In genomic region chr14:53964249-53964648, GRCh38 we compare ENCODE assay signal across 19 cellular contexts. TPM values are rescaled to one million over a fixed set of nuclear protein-coding genes. Genes with fewer than 3 reads are reported as not detected.
A peak's percentile ranks its signal among the peaks of the same experiment; 100 is the strongest.
DNase-seq lines count a peak whose midpoint lies in the region; ATAC-seq, FAIRE-seq and TF ChIP-seq lines count a peak whose summit lies in the region.
"Had no signal": no experiment of that assay in that cellular context is flagged by ENCODE, and none has a peak within 500 bp of the region (broad histone marks: within the 10 kb centered on the region; RNA-seq: fewer than 3 reads in every experiment).

No MANE protein-coding gene starts in this region.

- no peak overlapping the region for H2BK5ac ChIP-seq in IMR-90 (ENCODE audit: low read depth, low read length, poor library complexity, severe bottlenecking)

- no peaks in the 10 kb centered on the region for H3K79me2 ChIP-seq in endothelial cell of umbilical vein (ENCODE audit: control insufficient read depth, insufficient read depth, low read length)

- H3K4me2 ChIP-seq in IMR-90 (ENCODE audit: low read depth, low read length) (no peak overlapping the region), endothelial cell of umbilical vein (ENCODE audit: insufficient read depth, low read length) (no peak overlapping the region)

- H3K27ac ChIP-seq in IMR-90 (ENCODE audit: insufficient read depth, low read length) = no peak overlapping the region
- no peak overlapping the region for H3K27ac ChIP-seq in endothelial cell of umbilical vein (ENCODE audit: insufficient read depth, low read depth, low read length)
- no peak overlapping the region for H3K27ac ChIP-seq in CD4-positive, alpha-beta memory T cell (ENCODE audit: low read depth, low read length)
- H3K27ac ChIP-seq in SJCRH30 = no peak overlapping the region
- H3K27ac ChIP-seq: stomach, uterus had no signal

- H2BK120ac ChIP-seq in IMR-90 (ENCODE audit: low read depth, low read length) = no peak overlapping the region

- H3K36me3 Mint-ChIP-seq in mesothelial cell of epicardium = no peaks in the 10 kb centered on the region
- H3K36me3 Mint-ChIP-seq in CD4-positive, alpha-beta memory T cell = no peaks in the 10 kb centered on the region
- no peaks in the 10 kb centered on the region for H3K36me3 Mint-ChIP-seq in activated CD8-positive, alpha-beta memory T cell treated with anti-CD3 and anti-CD28 coated beads, Interleukin-2, amount 10 ng/mL, durations not matched to agents 7 days and 5 days
- H3K36me3 Mint-ChIP-seq: natural killer cell treated with Interleukin-12 subunit alpha and Interleukin-12 subunit beta and Interleukin-15 and Interleukin-18, amount 100 ng/mL, for 72 hours had no signal

- H3K14ac ChIP-seq in IMR-90 (replicated peaks; ENCODE audit: low read depth, low read length) = no peak overlapping the region

- no CpG with 5 or more reads among the region's 4 CpGs for WGBS in IMR-90 (ENCODE audit: extremely low coverage in 2 of 2, insufficient read length in 1 of 2), 2 experiments

- H2AK9ac ChIP-seq in IMR-90 (replicated peaks; ENCODE audit: low read depth, low read length, poor library complexity) = no peak overlapping the region

- H3K56ac ChIP-seq in IMR-90 (ENCODE audit: extremely low read depth, insufficient read depth, low read length) = no peak overlapping the region

- CTCF ChIA-PET in IMR-90 (lab: Yijun Ruan, JAX) = interaction anchor here (1.0 to 1.2 kb wide), 2 partner anchors 424 to 639 kb away, joined by 3 read pairs; no protein-coding TSS in a partner anchor
- CTCF ChIA-PET in endothelial cell of umbilical vein (lab: Charles Lee) = interaction anchor here (1.0 to 3.4 kb wide), 10 partner anchors 10 to 384 kb away, joined by 3 to 32 read pairs (median 10); no protein-coding TSS in a partner anchor
- CTCF ChIA-PET in CD4-positive, alpha-beta memory T cell (lab: Charles Lee; ENCODE audit: partially characterized antibody) = interaction anchor here (1.4 kb wide), 1 partner anchor 10 kb away, joined by 3 read pairs; no protein-coding TSS in a partner anchor
- CTCF ChIA-PET in activated CD8-positive, alpha-beta memory T cell treated with anti-CD3 and anti-CD28 coated beads, Interleukin-2, amount 10 ng/mL, durations not matched to agents 7 days and 5 days (lab: Charles Lee) = no interaction called here

- H3K4me3 ChIP-seq in IMR-90 (ENCODE audit: insufficient read depth, low read depth, low read length) (no peak overlapping the region), endothelial cell of umbilical vein (replicated peaks in 1 of 3; ENCODE audit: insufficient read depth in 1 of 3, low read depth in 1 of 3, low read length in 3 of 3) (no peak overlapping the region), SJCRH30 (no peak overlapping the region)
- no peak overlapping the region for H3K4me3 ChIP-seq in CD4-positive, alpha-beta memory T cell (ENCODE audit: low read length in 2 of 2)

- in situ Hi-C loops in IMR-90 (cut with MboI; ENCODE audit: low sequenced_read_pairs) = no loop called here

- no peak overlapping the region for H2BK20ac ChIP-seq in IMR-90 (ENCODE audit: low read depth, low read length)

- H3K27me3 ChIP-seq in IMR-90 (ENCODE audit: control insufficient read depth, insufficient read depth, low read length) = peaks cover 36% of the 10 kb centered on the region
- H3K27me3 ChIP-seq in endothelial cell of umbilical vein (ENCODE audit: control insufficient read depth in 2 of 2, insufficient read depth in 2 of 2, low read length in 2 of 2) = peaks cover 0 to 3% of the 10 kb centered on the region in 2 experiments
- H3K27me3 ChIP-seq in CD4-positive, alpha-beta memory T cell (ENCODE audit: insufficient read depth, low read length) = peaks cover 6% of the 10 kb centered on the region
- no peaks in the 10 kb centered on the region for H3K27me3 ChIP-seq in SJCRH30
- H3K27me3 ChIP-seq: uterus had no signal

- no peaks in the 10 kb centered on the region for H3K36me3 ChIP-seq in IMR-90 (ENCODE audit: control insufficient read depth, insufficient read depth, low read length)
- no peaks in the 10 kb centered on the region for H3K36me3 ChIP-seq in endothelial cell of umbilical vein (ENCODE audit: control insufficient read depth in 2 of 2, extremely low read depth in 1 of 2, insufficient read depth in 2 of 2, low read length in 2 of 2)
- H3K36me3 ChIP-seq in CD4-positive, alpha-beta memory T cell (ENCODE audit: insufficient read depth, low read length) = no peaks in the 10 kb centered on the region
- no peaks in the 10 kb centered on the region for H3K36me3 ChIP-seq in SJCRH30
- H3K36me3 ChIP-seq: stomach, uterus had no signal

- H3K23ac ChIP-seq in IMR-90 (ENCODE audit: low read depth, low read length) = no peak overlapping the region

- H3K4me3 Mint-ChIP-seq in mesothelial cell of epicardium = peak overlapping the region; percentile 74
- no peak overlapping the region for H3K4me3 Mint-ChIP-seq in CD4-positive, alpha-beta memory T cell
- H3K4me3 Mint-ChIP-seq in activated CD8-positive, alpha-beta memory T cell treated with anti-CD3 and anti-CD28 coated beads, Interleukin-2, amount 10 ng/mL, durations not matched to agents 7 days and 5 days = no peak overlapping the region
- H3K4me3 Mint-ChIP-seq: natural killer cell treated with Interleukin-12 subunit alpha and Interleukin-12 subunit beta and Interleukin-15 and Interleukin-18, amount 100 ng/mL, for 72 hours had no signal

- H2AFZ ChIP-seq in IMR-90 (replicated peaks; ENCODE audit: low read length, poor library complexity) = no peak overlapping the region
- H2AFZ ChIP-seq in endothelial cell of umbilical vein (ENCODE audit: low read depth, low read length) = no peak overlapping the region

- no peaks in the 10 kb centered on the region for H3K9me1 ChIP-seq in IMR-90 (ENCODE audit: insufficient read depth, low read length)
- no peaks in the 10 kb centered on the region for H3K9me1 ChIP-seq in endothelial cell of umbilical vein (replicated peaks; ENCODE audit: control insufficient read depth, extremely low read depth, insufficient read depth, low read length)

- ATAC-seq in IMR-90 (ENCODE audit: low read depth) = peak; percentile 61
- no peak for ATAC-seq in activated CD8-positive, alpha-beta memory T cell treated with anti-CD3 and anti-CD28 coated beads, Interleukin-2, amount 10 ng/mL, durations not matched to agents 7 days and 5 days
- ATAC-seq: natural killer cell treated with Interleukin-12 subunit alpha and Interleukin-12 subunit beta and Interleukin-15 and Interleukin-18, amount 100 ng/mL, for 72 hours had no signal

- peaks cover 30% of the 10 kb centered on the region for H3K27me3 Mint-ChIP-seq in mesothelial cell of epicardium (ENCODE audit: low read depth)
- peaks cover 18 to 23% of the 10 kb centered on the region in 2 donors for H3K27me3 Mint-ChIP-seq in CD4-positive, alpha-beta memory T cell
- peaks cover 52% of the 10 kb centered on the region for H3K27me3 Mint-ChIP-seq in activated CD8-positive, alpha-beta memory T cell treated with anti-CD3 and anti-CD28 coated beads, Interleukin-2, amount 10 ng/mL, durations not matched to agents 7 days and 5 days

- no peak overlapping the region for H4K91ac ChIP-seq in IMR-90 (ENCODE audit: insufficient read depth, low read depth, low read length)

- peaks cover 13% of the 10 kb centered on the region for H3K4me1 Mint-ChIP-seq in mesothelial cell of epicardium
- peaks cover 0 to 12% (median 7%) of the 10 kb centered on the region in 4 donors for H3K4me1 Mint-ChIP-seq in CD4-positive, alpha-beta memory T cell
- peaks cover 11% of the 10 kb centered on the region for H3K4me1 Mint-ChIP-seq in activated CD8-positive, alpha-beta memory T cell treated with anti-CD3 and anti-CD28 coated beads, Interleukin-2, amount 10 ng/mL, durations not matched to agents 7 days and 5 days

- H4K5ac ChIP-seq in IMR-90 (ENCODE audit: low read depth, low read length) = no peak overlapping the region

- TF ChIP-seq RAD21 in IMR-90 (IDR thresholded peaks at IDR 0.05; ENCODE audit: low read length) = no peak

- dilution Hi-C loops in IMR-90 (cut with HindIII; ENCODE audit: low sequenced_read_pairs, unreplicated experiment) = no loop called here
- dilution Hi-C loops in endothelial cell of umbilical vein (cut with MboI; ENCODE audit: extremely low pct_ligation_motif_present, low sequenced_read_pairs) = no loop called here

- FAIRE-seq in endothelial cell of umbilical vein (lab: Jason Lieb, UNC) = no peak
- FAIRE-seq: colon, frontal cortex had no signal

- no peak overlapping the region for H2AK5ac ChIP-seq in IMR-90 (ENCODE audit: low read depth, low read length)

- no peaks in the 10 kb centered on the region for H3K79me1 ChIP-seq in IMR-90 (ENCODE audit: low read depth in 1 of 2, low read length in 2 of 2)

- TF ChIP-seq POLR2A in IMR-90 (IDR thresholded peaks at IDR 0.05; ENCODE audit: low read depth, low read length) (no peak), endothelial cell of umbilical vein (IDR thresholded peaks at IDR 0.05; ENCODE audit: low read depth, low read length) (no peak)

- no peak for TF ChIP-seq CTCF in IMR-90 (conservative IDR thresholded peaks at IDR 0.05; ENCODE audit: low read depth, low read length)
- no peak for TF ChIP-seq CTCF in endothelial cell of umbilical vein (IDR thresholded peaks at IDR 0.05; ENCODE audit: extremely low read depth in 1 of 2, insufficient read depth in 1 of 2, low read depth in 1 of 2, low read length in 2 of 2)
- no peak for TF ChIP-seq CTCF in mesothelial cell of epicardium (IDR thresholded peaks at IDR 0.05; ENCODE audit: unreplicated experiment)

- no peak overlapping the region for H4K8ac ChIP-seq in IMR-90 (ENCODE audit: low read depth in 2 of 2, low read length in 2 of 2)

- no peaks in the 10 kb centered on the region; the same call in 1 of the 2 replicates for H3K4me1 ChIP-seq in IMR-90 (ENCODE audit: control insufficient read depth, insufficient read depth, low read length)
- H3K4me1 ChIP-seq in endothelial cell of umbilical vein (ENCODE audit: control insufficient read depth, extremely low read depth, insufficient read depth, low read length) = peaks cover 4% of the 10 kb centered on the region
- no peaks in the 10 kb centered on the region for H3K4me1 ChIP-seq in CD4-positive, alpha-beta memory T cell (ENCODE audit: insufficient read depth, low read length)
- H3K4me1 ChIP-seq in SJCRH30 = no peaks in the 10 kb centered on the region
- H3K4me1 ChIP-seq: uterus had no signal

- BruUV-seq in IMR-90 (replicated peaks; lab: Mats Ljungman, UMichigan) (no TSS peak), endothelial cell of umbilical vein (replicated peaks; lab: Mats Ljungman, UMichigan) (no TSS peak)

- DNase-seq in Daoy (ENCODE audit: low read depth) (peak; percentile 50), IMR-90 (peak; percentile 47), endothelial cell of umbilical vein (ENCODE audit: low read depth, low spot score) (peak; percentile 53), mesothelial cell of epicardium (ENCODE audit: low spot score in 2 of 2, unreplicated experiment in 2 of 2) (no peak), SJCRH30 (no peak), NCI-H2196 (lab: John Stamatoyannopoulos, UW; ENCODE audit: unreplicated experiment) (no peak)
- DNase-seq in CD4-positive, alpha-beta memory T cell = no peak
- no peak for DNase-seq in activated CD8-positive, alpha-beta memory T cell treated with anti-CD3 and anti-CD28 coated beads, Interleukin-2, amount 10 ng/mL, durations not matched to agents 7 days and 5 days
- DNase-seq: activated effector memory CD4-positive, alpha-beta T cell treated with Interleukin-2 at 50 U/mL for 16 hours; amniotic stem cell; DMS 273 treated with DMSO at 0.1 percent for 48 hours; NCI-H2029; SK-N-SH had no signal

- no peak overlapping the region for H3K4ac ChIP-seq in IMR-90 (ENCODE audit: low read depth, low read length)

- H3K9me3 Mint-ChIP-seq in mesothelial cell of epicardium = peaks cover 6% of the 10 kb centered on the region
- H3K9me3 Mint-ChIP-seq in CD4-positive, alpha-beta memory T cell = peaks cover 0 to 4% (median 0%) of the 10 kb centered on the region in 8 donors
- no peaks in the 10 kb centered on the region for H3K9me3 Mint-ChIP-seq in activated CD8-positive, alpha-beta memory T cell treated with anti-CD3 and anti-CD28 coated beads, Interleukin-2, amount 10 ng/mL, durations not matched to agents 7 days and 5 days (ENCODE audit: low read depth)
- H3K9me3 Mint-ChIP-seq: natural killer cell treated with Interleukin-12 subunit alpha and Interleukin-12 subunit beta and Interleukin-15 and Interleukin-18, amount 100 ng/mL, for 72 hours had no signal

- intact Hi-C loops in IMR-90 (cut with micrococcal nuclease) = no loop called here
- intact Hi-C loops in endothelial cell of umbilical vein (cut with micrococcal nuclease) = no loop called here
- intact Hi-C loops in CD4-positive, alpha-beta memory T cell (cut with micrococcal nuclease) = no loop called here

- H3K27ac Mint-ChIP-seq in mesothelial cell of epicardium = no peak overlapping the region
- no peak overlapping the region for H3K27ac Mint-ChIP-seq in CD4-positive, alpha-beta memory T cell
- no peak overlapping the region for H3K27ac Mint-ChIP-seq in activated CD8-positive, alpha-beta memory T cell treated with anti-CD3 and anti-CD28 coated beads, Interleukin-2, amount 10 ng/mL, durations not matched to agents 7 days and 5 days
- H3K27ac Mint-ChIP-seq: natural killer cell treated with Interleukin-12 subunit alpha and Interleukin-12 subunit beta and Interleukin-15 and Interleukin-18, amount 100 ng/mL, for 72 hours had no signal

- POLR2A ChIA-PET in IMR-90 (lab: Charles Lee; ENCODE audit: unreplicated experiment) = no interaction called here
- POLR2A ChIA-PET in endothelial cell of umbilical vein (lab: Charles Lee) = interaction anchor here (0.6 kb wide), 1 partner anchor 125 kb away, joined by 3 read pairs; no protein-coding TSS in a partner anchor
- POLR2A ChIA-PET in CD4-positive, alpha-beta memory T cell (lab: Charles Lee; ENCODE audit: partially characterized antibody) = no interaction called here

- H4K20me1 ChIP-seq in IMR-90 (ENCODE audit: insufficient read depth, low read length) (no peaks in the 10 kb centered on the region), endothelial cell of umbilical vein (replicated peaks; ENCODE audit: control insufficient read depth, extremely low read depth, insufficient read depth, low read length) (no peaks in the 10 kb centered on the region)

- no peak overlapping the region for H3K9ac ChIP-seq in IMR-90 (ENCODE audit: low read depth, low read length)
- H3K9ac ChIP-seq in endothelial cell of umbilical vein (replicated peaks; ENCODE audit: extremely low read depth, insufficient read depth, low read length) = no peak overlapping the region
- H3K9ac ChIP-seq: SK-N-SH had no signal

- no peak overlapping the region for H3K18ac ChIP-seq in IMR-90 (ENCODE audit: low read depth, low read length)

- H2BK15ac ChIP-seq in IMR-90 (ENCODE audit: low read depth, low read length) = no peak overlapping the region

- no peaks in the 10 kb centered on the region for H3K9me3 ChIP-seq in IMR-90 (ENCODE audit: control insufficient read depth, insufficient read depth, low read length)
- no peaks in the 10 kb centered on the region for H3K9me3 ChIP-seq in endothelial cell of umbilical vein (replicated peaks; ENCODE audit: control insufficient read depth, insufficient read depth, low read length)
- H3K9me3 ChIP-seq in CD4-positive, alpha-beta memory T cell (ENCODE audit: control insufficient read depth in 1 of 2, low read length in 2 of 2) = no peaks in the 10 kb centered on the region
- no peaks in the 10 kb centered on the region; the same call in 1 of the 2 replicates for H3K9me3 ChIP-seq in SJCRH30 (replicated peaks)
- H3K9me3 ChIP-seq: SK-N-SH, stomach, uterus had no signal

RNA-seq across cellular contexts. Expression of gene BMP4, which starts 7.6 kb away (rescaled TPM):
- total RNA-seq in Daoy (2014; rRNA removed; shearing (Covaris generic)) = 8.0 and 9.5 TPM in 2 replicates
- 2.8 and 3.4 TPM in 2 replicates for total RNA-seq in IMR-90 (2012; rRNA removed)
- polyA plus RNA-seq in IMR-90 (2012; rRNA removed) = 3.6 and 4.2 TPM in 2 replicates
- polyA plus RNA-seq in IMR-90 (2012; cell fraction: cytosol; rRNA removed) = 2.7 and 4.8 TPM in 2 replicates
- polyA plus RNA-seq in IMR-90 (2012; cell fraction: nucleus; rRNA removed; ENCODE audit: low replicate concordance) = 1.5 and 3.2 TPM in 2 replicates
- 201 and 238 TPM in 2 replicates for total RNA-seq in endothelial cell of umbilical vein
- 298 and 311 TPM in 2 replicates for polyA plus RNA-seq in endothelial cell of umbilical vein
- polyA plus RNA-seq in endothelial cell of umbilical vein (2011; cell fraction: cytosol; rRNA removed) = 258 and 307 TPM in 2 replicates
- 187 and 237 TPM in 2 replicates for polyA plus RNA-seq in endothelial cell of umbilical vein (2011; cell fraction: nucleus; rRNA removed)
- polyA plus RNA-seq in endothelial cell of umbilical vein (2012) = 178 and 199 TPM in 2 replicates
- polyA minus RNA-seq in endothelial cell of umbilical vein = 300 and 367 TPM in 2 replicates
- polyA minus RNA-seq in endothelial cell of umbilical vein (2011; cell fraction: cytosol; rRNA and poly(A)+ RNA removed) = not detected
- 100 and 117 TPM in 2 replicates for polyA minus RNA-seq in endothelial cell of umbilical vein (2011; cell fraction: nucleus; rRNA and poly(A)+ RNA removed)
- total RNA-seq in mesothelial cell of epicardium = 27.6 to 35.2 TPM (median 34.2 TPM) in 3 replicates
- total RNA-seq in CD4-positive, alpha-beta memory T cell = 1 to 10 TPM; 2.2 to 2.8 TPM
- polyA plus RNA-seq in CD4-positive, alpha-beta memory T cell = 1 to 10 TPM in 1 of 2 donors, not detected in 1; 1.1 TPM
- total RNA-seq in SJCRH30 (2014; rRNA removed; shearing (Covaris generic)) = 42.5 and 42.9 TPM in 2 replicates
- under 1 TPM; 0.29 to 0.47 TPM for total RNA-seq in activated CD8-positive, alpha-beta memory T cell treated with anti-CD3 and anti-CD28 coated beads, Interleukin-2, amount 10 ng/mL, durations not matched to agents 7 days and 5 days
- total RNA-seq: A673 had no signal
- polyA plus RNA-seq: SK-N-SH had no signal

Comparison
In these comparisons a context has a peak if more than half of its experiments do, and no peak if none do; other contexts are left out.
1. DNase-seq: peak in Daoy (single experiment), IMR-90 (single experiment) and endothelial cell of umbilical vein (single experiment); none in mesothelial cell of epicardium (0 of 2), CD4-positive, alpha-beta memory T cell (0 of 5), SJCRH30 (0 of 2), activated CD8-positive, alpha-beta memory T cell treated with anti-CD3 and anti-CD28 coated beads, Interleukin-2, amount 10 ng/mL, durations not matched to agents 7 days and 5 days (single experiment) and NCI-H2196 (single experiment).